Comparison of ENCODE assay signal across 1 cellular context in genomic region chr2:73069041-73069854, GRCh38.
TF ChIP-seq lines count a peak whose summit lies in the region.

No MANE protein-coding gene starts in this region.

TF ChIP-seq in K562, 482 proteins besides CTCF, POLR2A, EP300 and RAD21 (continued from another document):
- TF ChIP-seq AFF1 (IDR thresholded peaks at IDR 0.05; ENCODE audit: low read depth in 1 of 2, partially characterized antibody in 2 of 2) (peak in 1 of 2 experiments; percentile 19), GATAD2B (IDR thresholded peaks at IDR 0.05; ENCODE audit: borderline replicate concordance) (no peak), FOSL1 (tag; conservative IDR thresholded peaks at IDR 0.05) (peak; percentile 58), ZNF316 (IDR thresholded peaks at IDR 0.05) (peak; percentile 36; the same call in 1 of the 2 replicates), MBD2 (IDR thresholded peaks at IDR 0.05; ENCODE audit: borderline replicate concordance, low read depth) (no peak), BRD9 (IDR thresholded peaks at IDR 0.05; ENCODE audit: low read depth, partially characterized antibody) (peak; percentile 18), MYC (IDR thresholded peaks at IDR 0.05; ENCODE audit: low read depth, low read length) (peak; percentile 56; the same call in 1 of the 2 replicates), MYC (CRISPR knock-in tag; IDR thresholded peaks at IDR 0.05; ENCODE audit: borderline replicate concordance, low read depth) (no peak), MXI1 (IDR thresholded peaks at IDR 0.05; ENCODE audit: low read depth, low read length) (no peak), FIP1L1 (IDR thresholded peaks at IDR 0.05; ENCODE audit: low read depth, low read length, poor library complexity, severe bottlenecking) (no peak), CHD1 (IDR thresholded peaks at IDR 0.05; ENCODE audit: low read length) (peak; percentile 40), TAL1 (IDR thresholded peaks at IDR 0.05) (peak; percentile 56), ZNF785 (CRISPR knock-in tag; IDR thresholded peaks at IDR 0.05) (no peak), ZNF75A (CRISPR knock-in tag; IDR thresholded peaks at IDR 0.05) (no peak), ZNF398 (CRISPR knock-in tag; IDR thresholded peaks at IDR 0.05) (no peak), CBFA2T3 (IDR thresholded peaks at IDR 0.05) (peak; percentile 84), EGR1 (conservative IDR thresholded peaks at IDR 0.05) (0 out of 2 replicates have a peak, but pooled peaks have one; percentile 21), RBM22 (IDR thresholded peaks at IDR 0.05; ENCODE audit: low read depth, low read length, poor library complexity, severe bottlenecking) (no peak), ILF3 (IDR thresholded peaks at IDR 0.05; ENCODE audit: borderline replicate concordance) (no peak), SPI1 (IDR thresholded peaks at IDR 0.05; ENCODE audit: borderline replicate concordance, low read depth, low read length) (peak; percentile 70; the same call in 1 of the 2 replicates), NCOR1 (IDR thresholded peaks at IDR 0.05) (peak; percentile 63), MAX (CRISPR knock-in tag; IDR thresholded peaks at IDR 0.05) (no peak), TEAD4 (IDR thresholded peaks at IDR 0.05; ENCODE audit: low read length) (0 out of 2 replicates have a peak, but pooled peaks have one; percentile 5), TEAD4 (CRISPR knock-in tag; IDR thresholded peaks at IDR 0.05; ENCODE audit: borderline replicate concordance) (no peak), ATF3 (IDR thresholded peaks at IDR 0.05) (no peak; the same call in 1 of the 2 replicates), ATF3 (CRISPR knock-in tag; conservative IDR thresholded peaks at IDR 0.05) (no peak), MEIS2 (IDR thresholded peaks at IDR 0.05; ENCODE audit: partially characterized antibody) (peak; percentile 85), PKNOX1 (IDR thresholded peaks at IDR 0.05) (peak; percentile 68), MAFG (tag; conservative IDR thresholded peaks at IDR 0.05) (peak; percentile 54), YY1 (IDR thresholded peaks at IDR 0.05; ENCODE audit: borderline replicate concordance in 1 of 3, control insufficient read depth in 1 of 3, extremely low read depth in 1 of 3, insufficient read depth in 3 of 3, insufficient read length in 1 of 3, insufficient replicate concordance in 2 of 3, low read depth in 1 of 3, low read length in 2 of 3) (peak in 1 of 3 experiments; percentile 9), NFIC (IDR thresholded peaks at IDR 0.05) (peak; percentile 84), CXXC5 (CRISPR knock-in tag; IDR thresholded peaks at IDR 0.05) (peak; percentile 34; the same call in 1 of the 2 replicates), LEF1 (IDR thresholded peaks at IDR 0.05) (peak; percentile 22; the same call in 1 of the 2 replicates), ARID1B (IDR thresholded peaks at IDR 0.05) (peak; percentile 74), UBTF (IDR thresholded peaks at IDR 0.05; ENCODE audit: borderline replicate concordance in 1 of 2, low read depth in 2 of 2, low read length in 2 of 2) (peak in 1 of 2 experiments; percentile 62; a peak in 1 of 4 replicates)
- TF ChIP-seq, protein P1, sequence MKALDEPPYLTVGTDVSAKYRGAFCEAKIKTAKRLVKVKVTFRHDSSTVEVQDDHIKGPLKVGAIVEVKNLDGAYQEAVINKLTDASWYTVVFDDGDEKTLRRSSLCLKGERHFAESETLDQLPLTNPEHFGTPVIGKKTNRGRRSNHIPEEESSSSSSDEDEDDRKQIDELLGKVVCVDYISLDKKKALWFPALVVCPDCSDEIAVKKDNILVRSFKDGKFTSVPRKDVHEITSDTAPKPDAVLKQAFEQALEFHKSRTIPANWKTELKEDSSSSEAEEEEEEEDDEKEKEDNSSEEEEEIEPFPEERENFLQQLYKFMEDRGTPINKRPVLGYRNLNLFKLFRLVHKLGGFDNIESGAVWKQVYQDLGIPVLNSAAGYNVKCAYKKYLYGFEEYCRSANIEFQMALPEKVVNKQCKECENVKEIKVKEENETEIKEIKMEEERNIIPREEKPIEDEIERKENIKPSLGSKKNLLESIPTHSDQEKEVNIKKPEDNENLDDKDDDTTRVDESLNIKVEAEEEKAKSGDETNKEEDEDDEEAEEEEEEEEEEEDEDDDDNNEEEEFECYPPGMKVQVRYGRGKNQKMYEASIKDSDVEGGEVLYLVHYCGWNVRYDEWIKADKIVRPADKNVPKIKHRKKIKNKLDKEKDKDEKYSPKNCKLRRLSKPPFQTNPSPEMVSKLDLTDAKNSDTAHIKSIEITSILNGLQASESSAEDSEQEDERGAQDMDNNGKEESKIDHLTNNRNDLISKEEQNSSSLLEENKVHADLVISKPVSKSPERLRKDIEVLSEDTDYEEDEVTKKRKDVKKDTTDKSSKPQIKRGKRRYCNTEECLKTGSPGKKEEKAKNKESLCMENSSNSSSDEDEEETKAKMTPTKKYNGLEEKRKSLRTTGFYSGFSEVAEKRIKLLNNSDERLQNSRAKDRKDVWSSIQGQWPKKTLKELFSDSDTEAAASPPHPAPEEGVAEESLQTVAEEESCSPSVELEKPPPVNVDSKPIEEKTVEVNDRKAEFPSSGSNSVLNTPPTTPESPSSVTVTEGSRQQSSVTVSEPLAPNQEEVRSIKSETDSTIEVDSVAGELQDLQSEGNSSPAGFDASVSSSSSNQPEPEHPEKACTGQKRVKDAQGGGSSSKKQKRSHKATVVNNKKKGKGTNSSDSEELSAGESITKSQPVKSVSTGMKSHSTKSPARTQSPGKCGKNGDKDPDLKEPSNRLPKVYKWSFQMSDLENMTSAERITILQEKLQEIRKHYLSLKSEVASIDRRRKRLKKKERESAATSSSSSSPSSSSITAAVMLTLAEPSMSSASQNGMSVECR (CRISPR knock-in tag; IDR thresholded peaks at IDR 0.05), result 0 out of 2 replicates have a peak, but pooled peaks have one; percentile 14
- TF ChIP-seq, protein P2, sequence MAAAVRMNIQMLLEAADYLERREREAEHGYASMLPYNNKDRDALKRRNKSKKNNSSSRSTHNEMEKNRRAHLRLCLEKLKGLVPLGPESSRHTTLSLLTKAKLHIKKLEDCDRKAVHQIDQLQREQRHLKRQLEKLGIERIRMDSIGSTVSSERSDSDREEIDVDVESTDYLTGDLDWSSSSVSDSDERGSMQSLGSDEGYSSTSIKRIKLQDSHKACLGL (CRISPR knock-in tag; IDR thresholded peaks at IDR 0.05; ENCODE audit: borderline replicate concordance, poor library complexity, severe bottlenecking), result no peak
